In the genomic region with DNA sequence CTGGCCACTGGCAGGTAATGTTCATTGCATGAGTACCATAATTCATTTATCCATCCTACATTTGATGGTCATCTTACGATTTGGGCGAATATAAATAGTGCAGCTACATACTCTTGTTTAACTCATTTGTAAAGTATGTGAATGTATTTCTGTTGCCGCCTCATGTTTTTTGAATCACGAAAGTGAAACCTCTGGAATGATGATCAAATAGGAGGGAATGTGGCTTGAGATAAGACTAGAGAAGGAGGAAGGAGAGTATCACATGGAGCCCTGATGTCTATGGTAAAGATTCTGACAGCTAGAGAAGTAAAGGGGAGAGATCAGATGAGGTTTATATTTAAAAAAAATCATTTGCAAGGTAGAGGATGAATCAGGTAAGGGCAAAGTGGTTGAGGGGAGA, we compare ENCODE assay signal across 19 cellular contexts. TPM values are rescaled to one million over a fixed set of nuclear protein-coding genes. Genes with fewer than 3 reads are reported as not detected.
DNase-seq lines count a peak whose midpoint lies in the region; ATAC-seq, FAIRE-seq and TF ChIP-seq lines count a peak whose summit lies in the region.
"Had no signal": no experiment of that assay in that cellular context is flagged by ENCODE, and none has a peak within 500 bp of the region (broad histone marks: within the 10 kb centered on the region; RNA-seq: fewer than 3 reads in every experiment).

No MANE protein-coding gene starts in this region.

- no peak for TF ChIP-seq CTCF in AG04449 (IDR thresholded peaks at IDR 0.05; ENCODE audit: insufficient read depth, low read length, missing control alignments)

- POLR2A ChIA-PET in AG04449 (lab: Yijun Ruan, JAX) = interaction anchor here (0.6 to 2.2 kb wide), 2 partner anchors 9 to 15 kb away, joined by 3 to 16 read pairs; a partner anchor contains a TSS

- no peak overlapping the region for H3K4me3 ChIP-seq in AG04449 (ENCODE audit: low read depth, low read length)
- H3K4me3 ChIP-seq: BLaER1 treated with 17β-estradiol and CSF1 and Interleukin-3, amounts not matched to agents 10 nM and 100 nM; pancreas; spleen had no signal

- DNase-seq in AG04449 (ENCODE audit: low read depth, low spot score) (peak; percentile 60), ELR (ENCODE audit: low read depth) (peak; percentile 86), amniotic epithelial cell (ENCODE audit: low read depth) (peak; percentile 88), kidney tubule cell (ENCODE audit: low spot score) (peak; percentile 22), NCI-H2196 (lab: John Stamatoyannopoulos, UW; ENCODE audit: unreplicated experiment) (no peak), GM12891 (ENCODE audit: insufficient read length, low spot score) (no peak), SIG-M5 (lab: John Stamatoyannopoulos, UW) (no peak)
- DNase-seq: aorta, DMS79, islet precursor cell, NCI-H510A, pancreas, PC-3, spleen, SW 1271, WERI-Rb-1 had no signal

- FAIRE-seq in GM12891 (lab: Jason Lieb, UNC) = no peak
- FAIRE-seq: frontal cortex, pancreas had no signal

- no peak for TF ChIP-seq POLR2A in GM12891 (IDR thresholded peaks at IDR 0.05; ENCODE audit: low read depth, low read length)

- CTCF ChIA-PET in AG04449 (lab: Yijun Ruan, JAX) = interaction anchor here (1.1 to 2.4 kb wide), 5 partner anchors 12 to 245 kb away, joined by 3 to 9 read pairs (median 4); no protein-coding TSS in a partner anchor

- no peak for ATAC-seq in HG03159 (IDR thresholded peaks at IDR 0.05; ENCODE audit: unreplicated experiment)
- ATAC-seq: pancreas, PC-3 had no signal

TF ChIP-seq in GM12891, 5 proteins besides CTCF, POLR2A, EP300 and RAD21:
- TF ChIP-seq POLR2AphosphoS5 (IDR thresholded peaks at IDR 0.05; ENCODE audit: low read depth, low read length) (no peak), SPI1 (IDR thresholded peaks at IDR 0.05; ENCODE audit: low read depth, low read length) (no peak), TAF1 (IDR thresholded peaks at IDR 0.05; ENCODE audit: low read depth, low read length) (no peak), POU2F2 (IDR thresholded peaks at IDR 0.05; ENCODE audit: low read depth, low read length) (no peak), PAX5 (IDR thresholded peaks at IDR 0.05; ENCODE audit: insufficient read depth, low read length, severe bottlenecking) (no peak)

RNA-seq across cellular contexts. Expression of a gene that starts 8.0 kb away (rescaled TPM):
- 28.9 TPM for polyA plus RNA-seq in GM12891 (2012; ENCODE audit: low read depth, missing spikeins)

RNA-seq across cellular contexts. Expression of a gene that starts 15.5 kb away (rescaled TPM):
- polyA plus RNA-seq in GM12891 (2012; ENCODE audit: low read depth, missing spikeins) = 124 TPM

RNA-seq across cellular contexts. Expression of a gene that starts 52.4 kb away (rescaled TPM):
- polyA plus RNA-seq in GM12891 (2012; ENCODE audit: low read depth, missing spikeins) = 0.14 TPM

Comparison
In these comparisons a context has a peak if more than half of its experiments do, and no peak if none do; other contexts are left out.
1. DNase-seq: peak in AG04449 (single experiment), ELR (single experiment), amniotic epithelial cell (single experiment) and kidney tubule cell (single experiment); none in NCI-H2196 (single experiment), GM12891 (single experiment) and SIG-M5 (single experiment).